ENCODE assay signal across 8 cellular contexts in genomic region chr10:31759816-31760626, GRCh38.
A peak's percentile ranks its signal among the peaks of the same experiment; 100 is the strongest.
DNase-seq lines count a peak whose midpoint lies in the region; ATAC-seq and TF ChIP-seq lines count a peak whose summit lies in the region.

No MANE protein-coding gene starts in this region.

- TF ChIP-seq CTCF in GM12875 (IDR thresholded peaks at IDR 0.05; ENCODE audit: borderline replicate concordance, insufficient read depth, low read depth, low read length) (no peak), ovary (IDR thresholded peaks at IDR 0.05) (peak in 1 of 3 donors; percentile 16), thyroid gland (IDR thresholded peaks at IDR 0.05) (no peak)

- H3K4me1 ChIP-seq in adipocyte (ENCODE audit: control insufficient read depth, insufficient read depth, low read length) (peaks cover 34% of the 10 kb centered on the region), ovary (ENCODE audit: insufficient read depth) (peaks cover 4% of the 10 kb centered on the region), thyroid gland (peaks cover 13 to 29% of the 10 kb centered on the region in 2 donors)

- ATAC-seq in HG02763 (IDR thresholded peaks at IDR 0.05; ENCODE audit: unreplicated experiment) = peak; percentile 97
- peak; percentile 95 for ATAC-seq in Right ventricle myocardium superior (ENCODE audit: poor library complexity)

- WGBS in ovary, 3 donors = 1% methylated on average over 53 to 61 of the region's 61 CpGs
- WGBS in thyroid gland, 2 donors = 0 to 1% methylated on average over 18 to 37 of the region's 61 CpGs

- peak; percentile 23 for TF ChIP-seq EP300 in ovary (IDR thresholded peaks at IDR 0.05)

- intact Hi-C loops in Right ventricle myocardium superior (cut with DNase I) (loop anchor here (5.0 to 10.0 kb wide), 2 partner anchors 53 to 155 kb away; no protein-coding TSS in a partner anchor), ovary (cut with DNase I) (loop anchor here in 2 of 4 donors (2.0 to 10.0 kb wide), 4 partner anchors 55 to 443 kb away; partner anchors contain the start of gene ZEB1 (in 1 of the 2)), thyroid gland (cut with DNase I) (loop anchor here (10.0 kb wide), 1 partner anchor 975 kb away; no protein-coding TSS in a partner anchor)

- H3K36me3 ChIP-seq in adipocyte (ENCODE audit: control insufficient read depth, insufficient read depth, low read length, severe bottlenecking) (no peaks in the 10 kb centered on the region), ovary (no peaks in the 10 kb centered on the region), thyroid gland (no peaks in the 10 kb centered on the region)

- peak overlapping the region; percentile 84 for H3K4me3 ChIP-seq in GM12875 (ENCODE audit: low read depth, low read length)
- peak overlapping the region; percentile 89 for H3K4me3 ChIP-seq in adipocyte (ENCODE audit: low read length)
- H3K4me3 ChIP-seq in ovary = peak overlapping the region; percentile 91
- peak overlapping the region; percentile 68 to 91 (median 71) for H3K4me3 ChIP-seq in thyroid gland (replicated peaks in 1 of 3)

- DNase-seq in NCI-H1417 treated with DMSO at 0.1 percent for 48 hours (lab: John Stamatoyannopoulos, UW) (peak; percentile 86), SW 1271 (lab: John Stamatoyannopoulos, UW) (peak; percentile 87 to 96), adipocyte (ENCODE audit: low read depth) (peak; percentile 99), Right ventricle myocardium superior (peak; percentile 97), ovary (peak; percentile 93 to 96 (median 95)), thyroid gland (peak; percentile 97)

- TF ChIP-seq POLR2A in ovary (IDR thresholded peaks at IDR 0.05) = peak; percentile 86
- TF ChIP-seq POLR2A in thyroid gland (IDR thresholded peaks at IDR 0.05) = peak; percentile 93 to 97

- H3K9me3 ChIP-seq in adipocyte (ENCODE audit: control insufficient read depth, low read length) = no peaks in the 10 kb centered on the region
- no peaks in the 10 kb centered on the region for H3K9me3 ChIP-seq in ovary
- no peaks in the 10 kb centered on the region for H3K9me3 ChIP-seq in thyroid gland

- H3K9ac ChIP-seq in adipocyte (ENCODE audit: low read length) = peak overlapping the region; percentile 94

- H3K27me3 ChIP-seq in adipocyte (replicated peaks; ENCODE audit: control insufficient read depth, insufficient read depth, low read length) = no peaks in the 10 kb centered on the region
- no peaks in the 10 kb centered on the region for H3K27me3 ChIP-seq in ovary
- H3K27me3 ChIP-seq in thyroid gland = no peaks in the 10 kb centered on the region

- H3K27ac ChIP-seq in ovary (peak overlapping the region; percentile 77 to 84), thyroid gland (peak overlapping the region; percentile 96 to 98 (median 98))

Comparison
In these comparisons a context has a peak if more than half of its experiments do, and no peak if none do; other contexts are left out.
1. Peak in every context shown above with its lines: DNase-seq, ATAC-seq, H3K4me3 ChIP-seq and H3K27ac ChIP-seq.